ENCODE assay signal across 18 cellular contexts in genomic region chr3:16444344-16444743, GRCh38.
DNase-seq lines count a peak whose midpoint lies in the region; ATAC-seq, FAIRE-seq and TF ChIP-seq lines count a peak whose summit lies in the region.
"Had no signal": no experiment of that assay in that cellular context is flagged by ENCODE, and none has a peak within 500 bp of the region (broad histone marks: within the 10 kb centered on the region; RNA-seq: fewer than 3 reads in every experiment).

No MANE protein-coding gene starts in this region.

- ATAC-seq in right lobe of liver (peak; percentile 42 to 65 (median 54)), HepG2 (no peak)
- ATAC-seq in stimulated activated effector memory CD8-positive, alpha-beta T cell treated with anti-CD3 and anti-CD28 coated beads, Interleukin-12 subunit alpha, Interleukin-12 subunit beta, amount 100 ng/mL, for 72 hours, result no peak
- ATAC-seq in activated naive CD4-positive, alpha-beta T cell treated with anti-CD3 and anti-CD28 coated beads, Interleukin-2, amount 50 U/mL, for 72 hours, result no peak
- ATAC-seq: A549 had no signal

- H3K4me1 Mint-ChIP-seq in stimulated activated effector memory CD8-positive, alpha-beta T cell treated with anti-CD3 and anti-CD28 coated beads, Interleukin-12 subunit alpha, Interleukin-12 subunit beta, amount 100 ng/mL, for 72 hours, result peaks cover 41% of the 10 kb centered on the region

- H3K9me2 ChIP-seq in OCI-LY7 (ENCODE audit: insufficient read depth, low read length), result no peaks in the 10 kb centered on the region

- H3K4me1 ChIP-seq in right lobe of liver, result peaks cover 0 to 15% (median 0%) of the 10 kb centered on the region in 4 donors
- H3K4me1 ChIP-seq in HepG2 (ENCODE audit: insufficient read depth, low read length), result no peaks in the 10 kb centered on the region
- H3K4me1 ChIP-seq in OCI-LY7 (ENCODE audit: insufficient read depth, low read length, poor library complexity, severe bottlenecking), result peaks cover 100% of the 10 kb centered on the region
- H3K4me1 ChIP-seq: Caco-2, HAP-1 had no signal

- TF ChIP-seq POLR2A in right lobe of liver (IDR thresholded peaks at IDR 0.05) (no peak), HepG2 (IDR thresholded peaks at IDR 0.05; ENCODE audit: insufficient read depth in 1 of 2, low read depth in 2 of 2, low read length in 2 of 2) (no peak)

- no peaks in the 10 kb centered on the region for H3K27me3 ChIP-seq in right lobe of liver
- peaks cover 0 to 10% of the 10 kb centered on the region in 2 experiments; a peak in 2 of 5 replicates for H3K27me3 ChIP-seq in HepG2 (ENCODE audit: control insufficient read depth in 1 of 2, insufficient read depth in 2 of 2, low read length in 2 of 2)
- no peaks in the 10 kb centered on the region for H3K27me3 ChIP-seq in brain microvascular endothelial cell (replicated peaks)

- peaks cover 61% of the 10 kb centered on the region for H3K36me3 Mint-ChIP-seq in stimulated activated effector memory CD8-positive, alpha-beta T cell treated with anti-CD3 and anti-CD28 coated beads, Interleukin-12 subunit alpha, Interleukin-12 subunit beta, amount 100 ng/mL, for 72 hours
- peaks cover 10 to 59% of the 10 kb centered on the region in 2 donors for H3K36me3 Mint-ChIP-seq in activated naive CD4-positive, alpha-beta T cell treated with anti-CD3 and anti-CD28 coated beads, Interleukin-2, amount 50 U/mL, for 72 hours

- no peaks in the 10 kb centered on the region for H3K9me3 Mint-ChIP-seq in stimulated activated effector memory CD8-positive, alpha-beta T cell treated with anti-CD3 and anti-CD28 coated beads, Interleukin-12 subunit alpha, Interleukin-12 subunit beta, amount 100 ng/mL, for 72 hours
- no peaks in the 10 kb centered on the region for H3K9me3 Mint-ChIP-seq in activated naive CD4-positive, alpha-beta T cell treated with anti-CD3 and anti-CD28 coated beads, Interleukin-2, amount 50 U/mL, for 72 hours
- H3K9me3 Mint-ChIP-seq: CD4-positive, alpha-beta T cell had no signal

- H2AFZ ChIP-seq in HepG2 (ENCODE audit: low read length) (no peak overlapping the region), OCI-LY7 (ENCODE audit: low read length) (no peak overlapping the region)
- H2AFZ ChIP-seq: GM23248 had no signal

- TF ChIP-seq RAD21 in HepG2 (CRISPR knock-in tag; IDR thresholded peaks at IDR 0.05), result no peak

- H3K9me3 ChIP-seq in right lobe of liver (no peaks in the 10 kb centered on the region), HepG2 (ENCODE audit: low read length) (no peaks in the 10 kb centered on the region), OCI-LY7 (ENCODE audit: low read length) (no peaks in the 10 kb centered on the region)
- H3K9me3 ChIP-seq: A549, Caco-2, HAP-1 had no signal

- CTCF ChIA-PET in HepG2 (lab: Yijun Ruan, JAX; ENCODE audit: low intra/inter-chr PET ratio, low total read pairs), result no interaction called here
- CTCF ChIA-PET in OCI-LY7 (lab: Charles Lee; ENCODE audit: unreplicated experiment), result no interaction called here

- H3K27ac Mint-ChIP-seq in stimulated activated effector memory CD8-positive, alpha-beta T cell treated with anti-CD3 and anti-CD28 coated beads, Interleukin-12 subunit alpha, Interleukin-12 subunit beta, amount 100 ng/mL, for 72 hours, result peak overlapping the region; percentile 32
- peak overlapping the region in 1 of 2 donors; percentile 37 for H3K27ac Mint-ChIP-seq in activated naive CD4-positive, alpha-beta T cell treated with anti-CD3 and anti-CD28 coated beads, Interleukin-2, amount 50 U/mL, for 72 hours
- H3K27ac Mint-ChIP-seq: CD4-positive, alpha-beta T cell had no signal

- DNase-seq in right lobe of liver (no peak), HepG2 (ENCODE audit: low spot score) (no peak), OCI-LY7 (ENCODE audit: low spot score) (no peak), brain microvascular endothelial cell (no peak), GM03348 (ENCODE audit: low spot score) (no peak), NCI-H446 (lab: John Stamatoyannopoulos, UW) (no peak)
- no peak for DNase-seq in stimulated activated effector memory CD8-positive, alpha-beta T cell treated with anti-CD3 and anti-CD28 coated beads, Interleukin-12 subunit alpha, Interleukin-12 subunit beta, amount 100 ng/mL, for 72 hours (ENCODE audit: low spot score in 2 of 2)
- DNase-seq in activated naive CD4-positive, alpha-beta T cell treated with anti-CD3 and anti-CD28 coated beads, Interleukin-2, amount 50 U/mL, for 72 hours (ENCODE audit: low spot score in 2 of 2), result no peak
- DNase-seq: AML-193; Caco-2; CD4-positive, alpha-beta T cell; GDM1; GM23248 had no signal

- H3K36me3 ChIP-seq in right lobe of liver (no peaks in the 10 kb centered on the region), HepG2 (replicated peaks in 1 of 2; ENCODE audit: control insufficient read depth in 1 of 2, insufficient read depth in 2 of 2, low read length in 2 of 2) (no peaks in the 10 kb centered on the region), OCI-LY7 (ENCODE audit: insufficient read depth, low read length) (peaks cover 39% of the 10 kb centered on the region), brain microvascular endothelial cell (replicated peaks) (no peaks in the 10 kb centered on the region)
- H3K36me3 ChIP-seq: HAP-1 had no signal

- no peaks in the 10 kb centered on the region for H3K79me2 ChIP-seq in HepG2 (ENCODE audit: insufficient read depth, low read length)
- H3K79me2 ChIP-seq in OCI-LY7 (ENCODE audit: insufficient read depth, low read depth, low read length), result peaks cover 100% of the 10 kb centered on the region

- no peak for TF ChIP-seq EP300 in HepG2 (IDR thresholded peaks at IDR 0.05; ENCODE audit: low read depth in 2 of 2, low read length in 2 of 2)
- no peak for TF ChIP-seq EP300 in HepG2 (CRISPR knock-in tag; IDR thresholded peaks at IDR 0.05; ENCODE audit: borderline replicate concordance)

- H3K27ac ChIP-seq in right lobe of liver, result no peak overlapping the region
- no peak overlapping the region for H3K27ac ChIP-seq in HepG2 (ENCODE audit: extremely low read length, insufficient read depth, low read length)
- H3K27ac ChIP-seq in OCI-LY7 (ENCODE audit: low read depth, low read length, poor library complexity, severe bottlenecking), result peak overlapping the region; percentile 93
- peak overlapping the region; percentile 17 for H3K27ac ChIP-seq in brain microvascular endothelial cell
- H3K27ac ChIP-seq: 22Rv1, A549, C4-2B, GM23248 had no signal

- H4K20me1 ChIP-seq in HepG2 (ENCODE audit: insufficient read depth, low read length) (no peaks in the 10 kb centered on the region), OCI-LY7 (ENCODE audit: insufficient read depth, low read length) (no peaks in the 10 kb centered on the region)

- no peak for FAIRE-seq in HepG2 (lab: Jason Lieb, UNC)
- FAIRE-seq: A549, D721Med had no signal

- TF ChIP-seq CTCF in right lobe of liver (IDR thresholded peaks at IDR 0.05), result no peak
- TF ChIP-seq CTCF in HepG2 (CRISPR knock-in tag; IDR thresholded peaks at IDR 0.05), result no peak
- no peak for TF ChIP-seq CTCF in OCI-LY7 (conservative IDR thresholded peaks at IDR 0.05; ENCODE audit: low read length)
- TF ChIP-seq CTCF in brain microvascular endothelial cell (IDR thresholded peaks at IDR 0.05; ENCODE audit: low read depth, low read length, missing control alignments), result no peak

- H3K9ac ChIP-seq in HepG2 (ENCODE audit: insufficient read depth, low read depth, low read length), result no peak overlapping the region
- H3K9ac ChIP-seq: GM23248 had no signal

- H3K4me2 ChIP-seq in HepG2 (ENCODE audit: low read depth, low read length) (no peak overlapping the region), OCI-LY7 (ENCODE audit: low read length) (peak overlapping the region; percentile 69)
- H3K4me2 ChIP-seq: A549 had no signal

- intact Hi-C loops in right lobe of liver (cut with DNase I) (no loop called here), HepG2 (cut with micrococcal nuclease; ENCODE audit: unreplicated experiment) (no loop called here), OCI-LY7 (cut with micrococcal nuclease; ENCODE audit: unreplicated experiment) (no loop called here)

- in situ Hi-C loops in HepG2 (cut with HindIII; ENCODE audit: extremely low pct_ligation_motif_present, low pct_unique_long_range_greater_than_20kb) (no loop called here), brain microvascular endothelial cell (cut with HindIII; ENCODE audit: low pct_ligation_motif_present, low sequenced_read_pairs) (no loop called here)

- H3K4me3 Mint-ChIP-seq in stimulated activated effector memory CD8-positive, alpha-beta T cell treated with anti-CD3 and anti-CD28 coated beads, Interleukin-12 subunit alpha, Interleukin-12 subunit beta, amount 100 ng/mL, for 72 hours, result no peak overlapping the region
- H3K4me3 Mint-ChIP-seq: CD4-positive, alpha-beta T cell had no signal

- BruUV-seq in HepG2 (replicated peaks; lab: Mats Ljungman, UMichigan), result no TSS peak
- BruUV-seq in OCI-LY7 (replicated peaks; lab: Mats Ljungman, UMichigan), result no TSS peak

- WGBS in right lobe of liver (ENCODE audit: insufficient coverage, low coverage, low lambda C conversion rate, missing lambda C conversion rate), result 70% methylated on average over 6 of the region's 6 CpGs
- 12% methylated on average over 6 of the region's 6 CpGs for WGBS in HepG2 (ENCODE audit: low lambda C conversion rate)

- POLR2A ChIA-PET in HepG2 (lab: Yijun Ruan, JAX) (no interaction called here), OCI-LY7 (lab: Charles Lee) (interaction anchor here (0.5 to 4.8 kb wide), 10 partner anchors 8 to 1326 kb away, joined by 3 to 18 read pairs (median 4); no protein-coding TSS in a partner anchor)

- H3K4me3 ChIP-seq in right lobe of liver, result no peak overlapping the region
- H3K4me3 ChIP-seq in HepG2 (replicated peaks in 1 of 3; ENCODE audit: insufficient read depth in 1 of 3, low read depth in 2 of 3, low read length in 3 of 3), result no peak overlapping the region
- peak overlapping the region; percentile 29 for H3K4me3 ChIP-seq in OCI-LY7 (ENCODE audit: low read depth, low read length, poor library complexity, severe bottlenecking)
- H3K4me3 ChIP-seq in brain microvascular endothelial cell (ENCODE audit: low read depth, low read length), result no peak overlapping the region
- H3K4me3 ChIP-seq: A549, GM23248, HAP-1 had no signal

TF ChIP-seq in HepG2, 621 proteins besides CTCF, POLR2A, EP300 and RAD21 (continues in another document):
- TF ChIP-seq, protein P1, sequence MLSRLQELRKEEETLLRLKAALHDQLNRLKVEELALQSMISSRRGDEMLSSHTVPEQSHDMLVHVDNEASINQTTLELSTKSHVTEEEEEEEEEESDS (CRISPR knock-in tag; IDR thresholded peaks at IDR 0.05; ENCODE audit: borderline replicate concordance), result no peak
- no peak for TF ChIP-seq RFX3 (CRISPR knock-in tag; IDR thresholded peaks at IDR 0.05)
- no peak for TF ChIP-seq ZNF761 (CRISPR knock-in tag; conservative IDR thresholded peaks at IDR 0.05)
- TF ChIP-seq ZNF570 (CRISPR knock-in tag; IDR thresholded peaks at IDR 0.05; ENCODE audit: borderline replicate concordance), result no peak
- TF ChIP-seq IKZF1 (IDR thresholded peaks at IDR 0.05), result no peak

Comparison
In these comparisons a context has a peak if more than half of its experiments do, and no peak if none do; other contexts are left out.
1. ATAC-seq: peak in right lobe of liver (4 of 4); none in HepG2 (single experiment), stimulated activated effector memory CD8-positive, alpha-beta T cell treated with anti-CD3 and anti-CD28 coated beads, Interleukin-12 subunit alpha, Interleukin-12 subunit beta, amount 100 ng/mL, for 72 hours (single experiment) and activated naive CD4-positive, alpha-beta T cell treated with anti-CD3 and anti-CD28 coated beads, Interleukin-2, amount 50 U/mL, for 72 hours (0 of 2).
2. H3K27ac ChIP-seq: peak in OCI-LY7 (single experiment) and brain microvascular endothelial cell (single experiment); none in right lobe of liver (0 of 3) and HepG2 (single experiment).